Comparison of ENCODE assay signal across 13 cellular contexts in the genomic region with DNA sequence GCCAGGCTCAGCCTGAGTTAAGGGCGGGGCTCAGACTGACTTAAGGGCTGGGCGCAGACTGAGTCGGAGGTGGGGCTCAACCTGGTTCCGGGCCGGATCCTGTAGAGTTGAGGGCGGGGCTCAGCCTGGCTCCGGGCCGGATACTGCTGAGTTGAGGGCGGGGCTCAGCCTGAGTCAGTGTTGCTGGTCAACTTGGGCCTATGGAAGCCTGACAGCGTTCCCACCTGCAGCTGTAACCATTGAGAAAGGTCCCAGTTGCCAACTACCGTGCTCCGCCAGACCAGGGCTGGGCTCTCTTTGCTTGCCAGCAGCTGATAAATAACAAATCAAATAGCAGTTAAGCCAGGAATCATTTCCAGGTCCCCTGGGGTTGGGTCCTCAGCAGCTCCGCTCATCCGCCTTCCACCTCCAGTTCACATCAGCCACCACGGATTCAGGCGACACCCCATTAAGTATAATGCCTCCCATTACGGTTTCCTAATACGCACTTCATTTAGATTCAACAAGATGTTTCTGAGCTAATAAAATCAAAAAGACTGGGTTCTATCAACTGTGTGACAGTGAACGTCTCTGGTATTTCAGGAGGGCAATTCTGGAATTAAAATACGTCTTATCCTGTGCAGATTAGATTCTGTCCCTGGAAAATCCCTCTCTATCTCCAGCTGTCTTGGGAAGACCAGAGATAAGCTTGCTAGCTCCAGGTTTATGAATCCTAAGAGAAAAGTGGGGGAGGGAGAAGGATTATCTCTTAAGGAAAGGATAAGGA. TPM values are rescaled to one million over a fixed set of nuclear protein-coding genes. Genes with fewer than 3 reads are reported as not detected.
DNase-seq lines count a peak whose midpoint lies in the region; ATAC-seq, FAIRE-seq and TF ChIP-seq lines count a peak whose summit lies in the region.
"Had no signal": no experiment of that assay in that cellular context is flagged by ENCODE, and none has a peak within 500 bp of the region (broad histone marks: within the 10 kb centered on the region; RNA-seq: fewer than 3 reads in every experiment).

No MANE protein-coding gene starts in this region.

- H3K9me3 ChIP-seq in HUES48 (ENCODE audit: control insufficient read depth, insufficient read depth, low read length) = no peaks in the 10 kb centered on the region
- H3K9me3 ChIP-seq in body of pancreas = no peaks in the 10 kb centered on the region
- H3K9me3 ChIP-seq in kidney (ENCODE audit: control insufficient read depth in 1 of 2, low read length in 2 of 2) = peaks cover 0 to 5% of the 10 kb centered on the region in 2 donors

- TF ChIP-seq CTCF in body of pancreas (IDR thresholded peaks at IDR 0.05) (no peak), kidney (IDR thresholded peaks at IDR 0.05; ENCODE audit: borderline replicate concordance, extremely low read depth, insufficient read depth) (no peak)

- peak; percentile 74 for DNase-seq in 8988T
- DNase-seq in body of pancreas = peak; percentile 76 to 93 (median 88)
- peak; percentile 73 for DNase-seq in kidney
- DNase-seq in central memory CD4-positive, alpha-beta T cell = no peak
- no peak for DNase-seq in GDM1 (lab: John Stamatoyannopoulos, UW)
- no peak for DNase-seq in NCI-H2171 treated with DMSO at 0.1 percent for 48 hours (lab: John Stamatoyannopoulos, UW)
- DNase-seq: CD8-positive, alpha-beta T cell; head of caudate nucleus; NCI-H1105 treated with DMSO at 0.1 percent for 48 hours; retina; stimulated activated naive B cell treated with anti-CD40 and anti-IgM and Interleukin-4, amounts not matched to agents 10 μg/mL and 1 μg/mL and 100 μg/mL, for 72 hours had no signal

- TF ChIP-seq POLR2A in body of pancreas (IDR thresholded peaks at IDR 0.05) = no peak

- 35% methylated on average over 13 to 20 of the region's 20 CpGs for WGBS in body of pancreas, 2 donors

- no peak for FAIRE-seq in kidney (lab: Jason Lieb, UNC)

- peak; percentile 97 for ATAC-seq in body of pancreas
- ATAC-seq in GM18511 (IDR thresholded peaks at IDR 0.05; ENCODE audit: unreplicated experiment) = no peak
- ATAC-seq: CD8-positive, alpha-beta T cell; stimulated activated naive B cell treated with anti-CD40 and anti-IgM and Interleukin-4, amounts not matched to agents 10 μg/mL and 1 μg/mL and 100 μg/mL, for 72 hours had no signal

- H3K4me3 ChIP-seq in HUES48 (ENCODE audit: low read depth, low read length) (no peak overlapping the region), body of pancreas (no peak overlapping the region), kidney (ENCODE audit: low read length in 2 of 2) (no peak overlapping the region)

- H3K27me3 ChIP-seq in HUES48 (ENCODE audit: control insufficient read depth, insufficient read depth, low read length) (no peaks in the 10 kb centered on the region), body of pancreas (no peaks in the 10 kb centered on the region)

- H3K4me1 ChIP-seq in HUES48 (ENCODE audit: control insufficient read depth, insufficient read depth, low read length) (peaks cover 41% of the 10 kb centered on the region), body of pancreas (peaks cover 11% of the 10 kb centered on the region), kidney (ENCODE audit: control insufficient read depth in 1 of 2, insufficient read depth in 1 of 2, low read depth in 1 of 2, low read length in 2 of 2) (no peaks in the 10 kb centered on the region)

- no peaks in the 10 kb centered on the region for H3K36me3 ChIP-seq in HUES48 (ENCODE audit: control insufficient read depth, insufficient read depth, low read length)
- H3K36me3 ChIP-seq in body of pancreas (replicated peaks in 1 of 2; ENCODE audit: insufficient read depth in 1 of 2, low read depth in 2 of 2) = no peaks in the 10 kb centered on the region
- H3K36me3 ChIP-seq in kidney (ENCODE audit: control insufficient read depth in 1 of 2, insufficient read depth in 2 of 2, low read length in 2 of 2) = no peaks in the 10 kb centered on the region

- H3K9ac ChIP-seq in HUES48 (ENCODE audit: low read depth, low read length) (no peak overlapping the region), kidney (ENCODE audit: low read length in 2 of 2) (no peak overlapping the region)

- H3K27ac ChIP-seq in HUES48 (ENCODE audit: low read depth, low read length) (peak overlapping the region; percentile 24), body of pancreas (peak overlapping the region in 1 of 4 donors; percentile 12), kidney (ENCODE audit: low read depth in 2 of 2, low read length in 2 of 2) (no peak overlapping the region)

- intact Hi-C loops in body of pancreas (cut with DNase I) = no loop called here
- intact Hi-C loops in kidney (cut with DNase I) = no loop called here

RNA-seq across cellular contexts. Expression of a gene that starts 7.3 kb away (rescaled TPM):
- total RNA-seq in body of pancreas (under 1 TPM; 0.26 to 0.99 TPM), kidney (3.0 TPM)
- 3.2 TPM for polyA plus RNA-seq in kidney (ENCODE audit: insufficient read depth, low read depth, low replicate concordance)
- total RNA-seq: CD8-positive, alpha-beta T cell had no signal

Comparison
In these comparisons a context has a peak if more than half of its experiments do, and no peak if none do; other contexts are left out.
1. DNase-seq: peak in 8988T (single experiment), body of pancreas (4 of 4) and kidney (single experiment); none in central memory CD4-positive, alpha-beta T cell (single experiment), GDM1 (single experiment) and NCI-H2171 treated with DMSO at 0.1 percent for 48 hours (single experiment).